Comparison of ENCODE assay signal across 18 cellular contexts in the genomic region with DNA sequence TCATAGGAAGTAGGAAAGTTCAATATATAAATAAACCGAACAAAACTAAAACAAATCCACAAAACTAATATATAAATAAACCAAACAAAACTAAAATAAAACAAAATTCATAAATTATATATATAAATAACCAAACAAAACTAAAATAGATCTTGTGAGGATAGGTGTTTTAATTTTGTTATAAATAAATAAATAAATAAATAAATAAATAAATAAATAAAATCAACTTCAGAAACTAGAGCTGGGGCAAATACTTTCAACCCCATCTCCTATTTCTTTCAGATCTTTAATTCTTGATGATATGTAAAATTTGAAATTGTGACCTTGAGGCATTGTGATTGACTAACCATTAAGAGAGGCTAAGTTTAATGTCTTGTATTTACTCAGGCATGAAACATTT.
DNase-seq lines count a peak whose midpoint lies in the region; ATAC-seq, FAIRE-seq and TF ChIP-seq lines count a peak whose summit lies in the region.
"Had no signal": no experiment of that assay in that cellular context is flagged by ENCODE, and none has a peak within 500 bp of the region (broad histone marks: within the 10 kb centered on the region; RNA-seq: fewer than 3 reads in every experiment).

No MANE protein-coding gene starts in this region.

- CTCF ChIA-PET in HEK293 (lab: Yijun Ruan, JAX): no interaction called here

- no peak for ATAC-seq in effector memory CD8-positive, alpha-beta T cell (replicated peaks)
- ATAC-seq: K562 had no signal

- no peaks in the 10 kb centered on the region for H3K27me3 ChIP-seq in endodermal cell (ENCODE audit: control insufficient read depth, insufficient read depth, low read length, poor library complexity, severe bottlenecking)

- no peaks in the 10 kb centered on the region for H3K9me3 ChIP-seq in HEK293 (ENCODE audit: control insufficient read depth, insufficient read depth, low read depth, low read length)
- peaks cover 29% of the 10 kb centered on the region for H3K9me3 ChIP-seq in endodermal cell (ENCODE audit: control insufficient read depth, low read length)
- peaks cover 0 to 9% of the 10 kb centered on the region in 2 donors for H3K9me3 ChIP-seq in kidney (ENCODE audit: control insufficient read depth in 1 of 2, low read length in 2 of 2)
- H3K9me3 ChIP-seq: HAP-1 had no signal

- WGBS in endodermal cell (ENCODE audit: insufficient coverage in 1 of 2, insufficient read length in 1 of 2), 2 experiments: no CpG with 5 or more reads among the region's 1 CpG

- no peak overlapping the region for H3K4me3 Mint-ChIP-seq in endodermal cell
- no peak overlapping the region for H3K4me3 Mint-ChIP-seq in effector memory CD8-positive, alpha-beta T cell
- H3K4me3 Mint-ChIP-seq: CD4-positive, alpha-beta memory T cell had no signal

- peaks cover 9% of the 10 kb centered on the region for H3K4me1 Mint-ChIP-seq in endodermal cell
- H3K4me1 Mint-ChIP-seq in effector memory CD8-positive, alpha-beta T cell (ENCODE audit: low read depth in 2 of 2): no peaks in the 10 kb centered on the region

- peaks cover 2% of the 10 kb centered on the region for H3K36me3 Mint-ChIP-seq in endodermal cell (ENCODE audit: low read depth)
- H3K36me3 Mint-ChIP-seq in effector memory CD8-positive, alpha-beta T cell (ENCODE audit: insufficient read depth): no peaks in the 10 kb centered on the region

- TF ChIP-seq CTCF in HEK293 (tag by site-specific recombination; IDR thresholded peaks at IDR 0.05): no peak
- no peak for TF ChIP-seq CTCF in endodermal cell (conservative IDR thresholded peaks at IDR 0.05)
- TF ChIP-seq CTCF in kidney (IDR thresholded peaks at IDR 0.05; ENCODE audit: borderline replicate concordance, extremely low read depth, insufficient read depth): no peak

- H3K36me3 ChIP-seq in HEK293 (ENCODE audit: control insufficient read depth in 2 of 2, insufficient read depth in 1 of 2, low read length in 2 of 2): no peaks in the 10 kb centered on the region
- no peaks in the 10 kb centered on the region for H3K36me3 ChIP-seq in endodermal cell (ENCODE audit: control insufficient read depth, insufficient read depth, low read length)
- no peaks in the 10 kb centered on the region for H3K36me3 ChIP-seq in kidney (ENCODE audit: control insufficient read depth in 1 of 2, insufficient read depth in 2 of 2, low read length in 2 of 2)
- H3K36me3 ChIP-seq: HAP-1 had no signal

- H3K4me3 ChIP-seq in HEK293 (ENCODE audit: low read depth, low read length) (no peak overlapping the region), endodermal cell (ENCODE audit: low read length) (peak overlapping the region; percentile 18), kidney (ENCODE audit: low read length in 2 of 2) (no peak overlapping the region)
- H3K4me3 ChIP-seq: GM23248, HAP-1, K562 had no signal

- DNase-seq in endodermal cell: no peak
- no peak for DNase-seq in kidney
- no peak for DNase-seq in cerebellar cortex (ENCODE audit: low spot score)
- DNase-seq in AG08395 (ENCODE audit: low spot score): no peak
- no peak for DNase-seq in effector memory CD8-positive, alpha-beta T cell
- DNase-seq in CD1c-positive myeloid dendritic cell (ENCODE audit: extremely low spot score): no peak
- DNase-seq: AML-193; CD4-positive, alpha-beta memory T cell; DMS153; DMS79; GF-D8; GM23248; IMR-90 had no signal

- no peak overlapping the region for H3K27ac ChIP-seq in HEK293 (ENCODE audit: extremely low read depth, low read depth, low read length)
- no peak overlapping the region for H3K27ac ChIP-seq in endodermal cell (ENCODE audit: low read depth, low read length)
- H3K27ac ChIP-seq in kidney (ENCODE audit: low read depth in 2 of 2, low read length in 2 of 2): no peak overlapping the region
- H3K27ac ChIP-seq: C4-2B, GM23248, HL-60 had no signal

- no peak overlapping the region for H3K9ac ChIP-seq in endodermal cell (ENCODE audit: extremely low read depth, low read length, poor library complexity, severe bottlenecking)
- no peak overlapping the region for H3K9ac ChIP-seq in kidney (ENCODE audit: low read length in 2 of 2)
- H3K9ac ChIP-seq: GM23248 had no signal

- peak; percentile 92 for FAIRE-seq in kidney (lab: Jason Lieb, UNC)
- FAIRE-seq: K562 had no signal

- H3K4me1 ChIP-seq in HEK293 (ENCODE audit: control insufficient read depth, insufficient read depth, low read length) (no peaks in the 10 kb centered on the region), endodermal cell (ENCODE audit: control insufficient read depth, insufficient read depth, low read length) (peaks cover 3% of the 10 kb centered on the region), kidney (ENCODE audit: control insufficient read depth in 1 of 2, insufficient read depth in 1 of 2, low read depth in 1 of 2, low read length in 2 of 2) (no peaks in the 10 kb centered on the region)
- H3K4me1 ChIP-seq: HAP-1 had no signal

- intact Hi-C loops in kidney (cut with DNase I): no loop called here

- peaks cover 32% of the 10 kb centered on the region for H3K9me3 Mint-ChIP-seq in endodermal cell
- peaks cover 0 to 1% of the 10 kb centered on the region in 2 donors for H3K9me3 Mint-ChIP-seq in effector memory CD8-positive, alpha-beta T cell

- POLR2A ChIA-PET in HEK293 (lab: Yijun Ruan, JAX): no interaction called here

- peaks cover 3% of the 10 kb centered on the region for H3K27me3 Mint-ChIP-seq in endodermal cell (ENCODE audit: insufficient read depth)
- no peaks in the 10 kb centered on the region for H3K27me3 Mint-ChIP-seq in effector memory CD8-positive, alpha-beta T cell
- H3K27me3 Mint-ChIP-seq: CD4-positive, alpha-beta memory T cell had no signal

- H3K27ac Mint-ChIP-seq in endodermal cell: no peak overlapping the region
- H3K27ac Mint-ChIP-seq in effector memory CD8-positive, alpha-beta T cell: no peak overlapping the region
- H3K27ac Mint-ChIP-seq: CD4-positive, alpha-beta memory T cell had no signal

TF ChIP-seq in HEK293, 187 proteins besides CTCF, POLR2A, EP300 and RAD21 (continues in another document):
- no peak for TF ChIP-seq ZNF624 (tag by site-specific recombination; IDR thresholded peaks at IDR 0.05)
- no peak for TF ChIP-seq KLF17 (tag by site-specific recombination; IDR thresholded peaks at IDR 0.05)
- TF ChIP-seq ZNF280D (tag by site-specific recombination; IDR thresholded peaks at IDR 0.05): no peak
- TF ChIP-seq, protein P1, sequence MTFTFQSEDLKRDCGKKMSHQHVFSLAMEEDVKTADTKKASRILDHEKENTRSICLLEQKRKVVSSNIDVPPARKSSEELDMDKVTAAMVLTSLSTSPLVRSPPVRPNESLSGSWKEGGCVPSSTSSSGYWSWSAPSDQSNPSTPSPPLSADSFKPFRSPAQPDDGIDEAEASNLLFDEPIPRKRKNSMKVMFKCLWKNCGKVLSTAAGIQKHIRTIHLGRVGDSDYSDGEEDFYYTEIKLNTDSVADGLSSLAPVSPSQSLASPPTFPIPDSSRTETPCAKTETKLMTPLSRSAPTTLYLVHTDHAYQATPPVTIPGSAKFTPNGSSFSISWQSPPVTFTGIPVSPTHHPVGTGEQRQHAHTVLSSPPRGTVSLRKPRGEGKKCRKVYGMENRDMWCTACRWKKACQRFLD (tag by site-specific recombination; IDR thresholded peaks at IDR 0.05): no peak
- TF ChIP-seq ZNF48 (tag by site-specific recombination; IDR thresholded peaks at IDR 0.05): no peak
- TF ChIP-seq ZNF302 (tag by site-specific recombination; IDR thresholded peaks at IDR 0.05; ENCODE audit: low read depth): no peak
- 0 out of 2 replicates have a peak, but pooled peaks have one; percentile 65 for TF ChIP-seq ZNF354C (tag by site-specific recombination; IDR thresholded peaks at IDR 0.05; ENCODE audit: borderline replicate concordance, low read depth)
